In genomic region chr14:91036741-91037469, GRCh38 we compare ENCODE assay signal across 19 cellular contexts.
"Had no signal": no experiment of that assay in that cellular context is flagged by ENCODE, and none has a peak within 500 bp of the region (broad histone marks: within the 10 kb centered on the region; RNA-seq: fewer than 3 reads in every experiment).

No MANE protein-coding gene starts in this region.

- H3K4me3 Mint-ChIP-seq: type B pancreatic cell had no signal

- H3K9me3 Mint-ChIP-seq: activated T-helper 2 cell treated with anti-CD3 and anti-CD28 coated beads, Interferon-gamma antibody, Interleukin-2, Interleukin-4, amounts not matched to agents 10 μg/mL and 5 μg/mL and 100 μg/mL, durations not matched to agents 14 hours and 24 hours and 36 hours; type B pancreatic cell had no signal

- H3K36me3 Mint-ChIP-seq: type B pancreatic cell had no signal

- ATAC-seq: gastrocnemius medialis, left lung had no signal

- DNase-seq: activated naive CD4-positive, alpha-beta T cell treated with Interleukin-2 at 50 U/mL for 16 hours; aorta; brain microvascular endothelial cell; gastrocnemius medialis; head of caudate nucleus; kidney; left lung; midbrain; occipital lobe; posterior cingulate gyrus; retina; spleen; stimulated activated CD8-positive, alpha-beta memory T cell treated with anti-CD3 and anti-CD28 coated beads, Interleukin-4, amount 100 ng/mL, for 48 hours; stimulated activated naive CD4-positive, alpha-beta T cell treated with Interleukin-2 at 50 U/mL for 16 hours; SW 1271; T-helper 2 cell; WERI-Rb-1 had no signal

- H3K27ac Mint-ChIP-seq: type B pancreatic cell had no signal

- H3K27me3 Mint-ChIP-seq: type B pancreatic cell had no signal
